8 cellular contexts compared by ENCODE assay signal in the genomic region with DNA sequence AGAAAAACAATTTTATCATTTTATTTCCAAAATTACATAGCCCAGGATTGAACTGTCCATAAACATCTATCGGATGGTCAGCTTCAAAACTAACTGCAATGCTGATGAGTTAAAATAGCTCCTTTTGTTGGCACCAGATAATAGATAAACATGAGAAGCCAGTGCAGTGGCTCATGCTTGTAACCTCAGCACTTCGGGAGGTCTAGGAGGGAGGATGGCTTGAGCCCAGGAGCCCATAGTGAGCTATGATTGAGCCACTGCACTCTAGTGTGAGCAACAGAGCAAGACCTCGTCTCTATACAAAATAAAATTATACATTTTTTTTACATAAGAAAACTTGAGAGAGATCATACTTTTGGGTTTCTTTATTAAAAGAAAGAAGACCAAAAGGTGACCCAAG. TPM values are rescaled to one million over a fixed set of nuclear protein-coding genes. Genes with fewer than 3 reads are reported as not detected.
DNase-seq lines count a peak whose midpoint lies in the region; ATAC-seq and TF ChIP-seq lines count a peak whose summit lies in the region.

No MANE protein-coding gene starts in this region.

- H3K4me1 Mint-ChIP-seq in effector memory CD8-positive, alpha-beta T cell (ENCODE audit: low read depth in 2 of 2), result peaks cover 9 to 14% of the 10 kb centered on the region in 2 donors
- peaks cover 10 to 22% of the 10 kb centered on the region in 2 donors for H3K4me1 Mint-ChIP-seq in natural killer cell treated with Interleukin-12 subunit alpha and Interleukin-12 subunit beta and Interleukin-15 and Interleukin-18, amount 100 ng/mL, for 72 hours (ENCODE audit: low read depth in 2 of 2)

- H3K9me3 Mint-ChIP-seq in effector memory CD8-positive, alpha-beta T cell, result no peaks in the 10 kb centered on the region
- no peaks in the 10 kb centered on the region for H3K9me3 Mint-ChIP-seq in natural killer cell treated with Interleukin-12 subunit alpha and Interleukin-12 subunit beta and Interleukin-15 and Interleukin-18, amount 100 ng/mL, for 72 hours

- H3K27ac Mint-ChIP-seq in effector memory CD8-positive, alpha-beta T cell, result peak overlapping the region; percentile 83 to 92
- H3K27ac Mint-ChIP-seq in natural killer cell treated with Interleukin-12 subunit alpha and Interleukin-12 subunit beta and Interleukin-15 and Interleukin-18, amount 100 ng/mL, for 72 hours, result peak overlapping the region; percentile 72 to 92

- peak overlapping the region; percentile 84 to 86 for H3K4me3 Mint-ChIP-seq in effector memory CD8-positive, alpha-beta T cell
- peak overlapping the region; percentile 77 for H3K4me3 Mint-ChIP-seq in natural killer cell treated with Interleukin-12 subunit alpha and Interleukin-12 subunit beta and Interleukin-15 and Interleukin-18, amount 100 ng/mL, for 72 hours

- TF ChIP-seq CTCF in GM06990 (IDR thresholded peaks at IDR 0.05; ENCODE audit: insufficient read depth, low read length, poor library complexity, severe bottlenecking), result no peak

- peaks cover 4% of the 10 kb centered on the region for H3K36me3 Mint-ChIP-seq in effector memory CD8-positive, alpha-beta T cell (ENCODE audit: insufficient read depth)
- no peaks in the 10 kb centered on the region for H3K36me3 Mint-ChIP-seq in natural killer cell treated with Interleukin-12 subunit alpha and Interleukin-12 subunit beta and Interleukin-15 and Interleukin-18, amount 100 ng/mL, for 72 hours

- peak overlapping the region; percentile 44; the same call in 1 of the 2 replicates for H3K4me3 ChIP-seq in GM06990 (replicated peaks; ENCODE audit: low read depth, low read length)

- DNase-seq in GM06990 (ENCODE audit: extremely low read depth, insufficient read length) (no peak), NCI-H226 (peak; percentile 27), DMS 273 (lab: John Stamatoyannopoulos, UW; ENCODE audit: unreplicated experiment) (no peak), NCI-H526 treated with DMSO at 0.1 percent for 48 hours (lab: John Stamatoyannopoulos, UW) (no peak), retina (no peak)
- DNase-seq in effector memory CD8-positive, alpha-beta T cell, result no peak
- no peak for DNase-seq in natural killer cell treated with Interleukin-12 subunit alpha and Interleukin-12 subunit beta and Interleukin-15 and Interleukin-18, amount 100 ng/mL, for 72 hours (ENCODE audit: low spot score)
- DNase-seq in activated CD8-positive, alpha-beta memory T cell treated with anti-CD3 and anti-CD28 coated beads, Interleukin-2, amount 50 U/mL, for 48 hours, result no peak

- H3K27me3 ChIP-seq in GM06990 (replicated peaks; ENCODE audit: control insufficient read depth, insufficient read depth, low read length), result no peaks in the 10 kb centered on the region

- H3K36me3 ChIP-seq in GM06990 (ENCODE audit: control insufficient read depth, insufficient read depth, low read length), result no peaks in the 10 kb centered on the region

- peaks cover 0 to 10% of the 10 kb centered on the region in 2 donors for H3K27me3 Mint-ChIP-seq in effector memory CD8-positive, alpha-beta T cell
- H3K27me3 Mint-ChIP-seq in natural killer cell treated with Interleukin-12 subunit alpha and Interleukin-12 subunit beta and Interleukin-15 and Interleukin-18, amount 100 ng/mL, for 72 hours, result no peaks in the 10 kb centered on the region

- ATAC-seq in effector memory CD8-positive, alpha-beta T cell (replicated peaks), result no peak
- peak in 1 of 2 donors; percentile 33 for ATAC-seq in natural killer cell treated with Interleukin-12 subunit alpha and Interleukin-12 subunit beta and Interleukin-15 and Interleukin-18, amount 100 ng/mL, for 72 hours

RNA-seq across cellular contexts. Expression of gene IMPA2, which starts 34.6 kb away (rescaled TPM):
- 10 to 100 TPM in 1 of 2 donors, 1 to 10 TPM in 1; 8.6 to 12.0 TPM for total RNA-seq in natural killer cell treated with Interleukin-12 subunit alpha and Interleukin-12 subunit beta and Interleukin-15 and Interleukin-18, amount 100 ng/mL, for 72 hours

RNA-seq across cellular contexts. Expression of gene MPPE1, which starts 38.6 kb away (rescaled TPM):
- 10 to 100 TPM; 45.5 to 54.7 TPM for total RNA-seq in natural killer cell treated with Interleukin-12 subunit alpha and Interleukin-12 subunit beta and Interleukin-15 and Interleukin-18, amount 100 ng/mL, for 72 hours
